ENCODE assay signal across 1 cellular context in the genomic region with DNA sequence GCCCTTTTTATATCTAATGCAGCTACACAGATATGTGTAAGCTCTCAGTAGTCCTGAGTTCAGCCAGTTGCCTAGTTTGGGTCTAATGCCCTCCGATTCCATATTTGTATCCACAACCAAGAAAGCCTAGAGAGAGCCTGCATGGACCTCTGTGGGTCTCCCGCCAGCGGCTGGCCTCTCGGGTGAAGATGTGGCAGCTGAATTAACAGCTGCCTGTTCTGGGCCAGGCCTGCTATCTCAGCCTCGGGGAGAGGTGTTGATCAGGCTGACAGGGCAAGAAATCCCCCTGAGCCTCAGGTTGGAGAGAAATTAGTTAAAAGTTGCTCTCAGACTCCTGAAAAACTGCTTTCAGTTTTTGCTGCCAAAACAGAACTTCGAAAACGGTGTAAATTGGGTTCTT.
A peak's percentile ranks its signal among the peaks of the same experiment; 100 is the strongest.
TF ChIP-seq lines count a peak whose summit lies in the region.

No MANE protein-coding gene starts in this region.

TF ChIP-seq in HepG2, 621 proteins besides CTCF, POLR2A, EP300 and RAD21 (continues in another document):
- TF ChIP-seq FOXC1 (CRISPR knock-in tag; IDR thresholded peaks at IDR 0.05; ENCODE audit: borderline replicate concordance) (no peak), ZNF30 (CRISPR knock-in tag; IDR thresholded peaks at IDR 0.05) (no peak), ZKSCAN5 (CRISPR knock-in tag; IDR thresholded peaks at IDR 0.05) (no peak), ZNF530 (CRISPR knock-in tag; IDR thresholded peaks at IDR 0.05; ENCODE audit: low read depth) (no peak), SOX5 (CRISPR knock-in tag; IDR thresholded peaks at IDR 0.05; ENCODE audit: borderline replicate concordance) (no peak), SRSF9 (IDR thresholded peaks at IDR 0.05; ENCODE audit: borderline replicate concordance, insufficient read depth, low read depth, low read length, poor library complexity, severe bottlenecking) (no peak), POLR2AphosphoS2 (IDR thresholded peaks at IDR 0.05; ENCODE audit: low read depth, low read length) (no peak), SP5 (CRISPR knock-in tag; IDR thresholded peaks at IDR 0.05; ENCODE audit: borderline replicate concordance, low read depth) (no peak), SMARCE1 (IDR thresholded peaks at IDR 0.05; ENCODE audit: borderline replicate concordance) (no peak), SSRP1 (CRISPR knock-in tag; IDR thresholded peaks at IDR 0.05) (no peak), MYNN (CRISPR knock-in tag; IDR thresholded peaks at IDR 0.05; ENCODE audit: low read depth) (no peak), ZFX (CRISPR knock-in tag; IDR thresholded peaks at IDR 0.05; ENCODE audit: low read depth) (peak; percentile 2; the same call in 1 of the 2 replicates), STAG1 (CRISPR knock-in tag; IDR thresholded peaks at IDR 0.05) (no peak), REPIN1 (CRISPR knock-in tag; IDR thresholded peaks at IDR 0.05; ENCODE audit: borderline replicate concordance, low read depth) (no peak), ZNF264 (CRISPR knock-in tag; IDR thresholded peaks at IDR 0.05) (no peak), KLF13 (CRISPR knock-in tag; IDR thresholded peaks at IDR 0.05) (no peak), ZNF44 (CRISPR knock-in tag; IDR thresholded peaks at IDR 0.05) (no peak), IKZF1 (IDR thresholded peaks at IDR 0.05) (no peak)
- TF ChIP-seq, protein P1, sequence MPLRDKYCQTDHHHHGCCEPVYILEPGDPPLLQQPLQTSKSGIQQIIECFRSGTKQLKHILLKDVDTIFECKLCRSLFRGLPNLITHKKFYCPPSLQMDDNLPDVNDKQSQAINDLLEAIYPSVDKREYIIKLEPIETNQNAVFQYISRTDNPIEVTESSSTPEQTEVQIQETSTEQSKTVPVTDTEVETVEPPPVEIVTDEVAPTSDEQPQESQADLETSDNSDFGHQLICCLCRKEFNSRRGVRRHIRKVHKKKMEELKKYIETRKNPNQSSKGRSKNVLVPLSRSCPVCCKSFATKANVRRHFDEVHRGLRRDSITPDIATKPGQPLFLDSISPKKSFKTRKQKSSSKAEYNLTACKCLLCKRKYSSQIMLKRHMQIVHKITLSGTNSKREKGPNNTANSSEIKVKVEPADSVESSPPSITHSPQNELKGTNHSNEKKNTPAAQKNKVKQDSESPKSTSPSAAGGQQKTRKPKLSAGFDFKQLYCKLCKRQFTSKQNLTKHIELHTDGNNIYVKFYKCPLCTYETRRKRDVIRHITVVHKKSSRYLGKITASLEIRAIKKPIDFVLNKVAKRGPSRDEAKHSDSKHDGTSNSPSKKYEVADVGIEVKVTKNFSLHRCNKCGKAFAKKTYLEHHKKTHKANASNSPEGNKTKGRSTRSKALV (CRISPR knock-in tag; IDR thresholded peaks at IDR 0.05) = no peak
- TF ChIP-seq, protein P2, sequence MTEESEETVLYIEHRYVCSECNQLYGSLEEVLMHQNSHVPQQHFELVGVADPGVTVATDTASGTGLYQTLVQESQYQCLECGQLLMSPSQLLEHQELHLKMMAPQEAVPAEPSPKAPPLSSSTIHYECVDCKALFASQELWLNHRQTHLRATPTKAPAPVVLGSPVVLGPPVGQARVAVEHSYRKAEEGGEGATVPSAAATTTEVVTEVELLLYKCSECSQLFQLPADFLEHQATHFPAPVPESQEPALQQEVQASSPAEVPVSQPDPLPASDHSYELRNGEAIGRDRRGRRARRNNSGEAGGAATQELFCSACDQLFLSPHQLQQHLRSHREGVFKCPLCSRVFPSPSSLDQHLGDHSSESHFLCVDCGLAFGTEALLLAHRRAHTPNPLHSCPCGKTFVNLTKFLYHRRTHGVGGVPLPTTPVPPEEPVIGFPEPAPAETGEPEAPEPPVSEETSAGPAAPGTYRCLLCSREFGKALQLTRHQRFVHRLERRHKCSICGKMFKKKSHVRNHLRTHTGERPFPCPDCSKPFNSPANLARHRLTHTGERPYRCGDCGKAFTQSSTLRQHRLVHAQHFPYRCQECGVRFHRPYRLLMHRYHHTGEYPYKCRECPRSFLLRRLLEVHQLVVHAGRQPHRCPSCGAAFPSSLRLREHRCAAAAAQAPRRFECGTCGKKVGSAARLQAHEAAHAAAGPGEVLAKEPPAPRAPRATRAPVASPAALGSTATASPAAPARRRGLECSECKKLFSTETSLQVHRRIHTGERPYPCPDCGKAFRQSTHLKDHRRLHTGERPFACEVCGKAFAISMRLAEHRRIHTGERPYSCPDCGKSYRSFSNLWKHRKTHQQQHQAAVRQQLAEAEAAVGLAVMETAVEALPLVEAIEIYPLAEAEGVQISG (CRISPR knock-in tag; IDR thresholded peaks at IDR 0.05) = no peak
- TF ChIP-seq, protein P3, sequence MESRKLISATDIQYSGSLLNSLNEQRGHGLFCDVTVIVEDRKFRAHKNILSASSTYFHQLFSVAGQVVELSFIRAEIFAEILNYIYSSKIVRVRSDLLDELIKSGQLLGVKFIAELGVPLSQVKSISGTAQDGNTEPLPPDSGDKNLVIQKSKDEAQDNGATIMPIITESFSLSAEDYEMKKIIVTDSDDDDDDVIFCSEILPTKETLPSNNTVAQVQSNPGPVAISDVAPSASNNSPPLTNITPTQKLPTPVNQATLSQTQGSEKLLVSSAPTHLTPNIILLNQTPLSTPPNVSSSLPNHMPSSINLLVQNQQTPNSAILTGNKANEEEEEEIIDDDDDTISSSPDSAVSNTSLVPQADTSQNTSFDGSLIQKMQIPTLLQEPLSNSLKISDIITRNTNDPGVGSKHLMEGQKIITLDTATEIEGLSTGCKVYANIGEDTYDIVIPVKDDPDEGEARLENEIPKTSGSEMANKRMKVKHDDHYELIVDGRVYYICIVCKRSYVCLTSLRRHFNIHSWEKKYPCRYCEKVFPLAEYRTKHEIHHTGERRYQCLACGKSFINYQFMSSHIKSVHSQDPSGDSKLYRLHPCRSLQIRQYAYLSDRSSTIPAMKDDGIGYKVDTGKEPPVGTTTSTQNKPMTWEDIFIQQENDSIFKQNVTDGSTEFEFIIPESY (CRISPR knock-in tag; IDR thresholded peaks at IDR 0.05) = peak; percentile 92
- TF ChIP-seq, protein P4, sequence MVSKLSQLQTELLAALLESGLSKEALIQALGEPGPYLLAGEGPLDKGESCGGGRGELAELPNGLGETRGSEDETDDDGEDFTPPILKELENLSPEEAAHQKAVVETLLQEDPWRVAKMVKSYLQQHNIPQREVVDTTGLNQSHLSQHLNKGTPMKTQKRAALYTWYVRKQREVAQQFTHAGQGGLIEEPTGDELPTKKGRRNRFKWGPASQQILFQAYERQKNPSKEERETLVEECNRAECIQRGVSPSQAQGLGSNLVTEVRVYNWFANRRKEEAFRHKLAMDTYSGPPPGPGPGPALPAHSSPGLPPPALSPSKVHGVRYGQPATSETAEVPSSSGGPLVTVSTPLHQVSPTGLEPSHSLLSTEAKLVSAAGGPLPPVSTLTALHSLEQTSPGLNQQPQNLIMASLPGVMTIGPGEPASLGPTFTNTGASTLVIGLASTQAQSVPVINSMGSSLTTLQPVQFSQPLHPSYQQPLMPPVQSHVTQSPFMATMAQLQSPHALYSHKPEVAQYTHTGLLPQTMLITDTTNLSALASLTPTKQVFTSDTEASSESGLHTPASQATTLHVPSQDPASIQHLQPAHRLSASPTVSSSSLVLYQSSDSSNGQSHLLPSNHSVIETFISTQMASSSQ (IDR thresholded peaks at IDR 0.05; ENCODE audit: low read depth) = no peak
- TF ChIP-seq, protein P4 (CRISPR knock-in tag; IDR thresholded peaks at IDR 0.05; ENCODE audit: borderline replicate concordance) = 0 out of 2 replicates have a peak, but pooled peaks have one; percentile 16
- TF ChIP-seq, protein P5, sequence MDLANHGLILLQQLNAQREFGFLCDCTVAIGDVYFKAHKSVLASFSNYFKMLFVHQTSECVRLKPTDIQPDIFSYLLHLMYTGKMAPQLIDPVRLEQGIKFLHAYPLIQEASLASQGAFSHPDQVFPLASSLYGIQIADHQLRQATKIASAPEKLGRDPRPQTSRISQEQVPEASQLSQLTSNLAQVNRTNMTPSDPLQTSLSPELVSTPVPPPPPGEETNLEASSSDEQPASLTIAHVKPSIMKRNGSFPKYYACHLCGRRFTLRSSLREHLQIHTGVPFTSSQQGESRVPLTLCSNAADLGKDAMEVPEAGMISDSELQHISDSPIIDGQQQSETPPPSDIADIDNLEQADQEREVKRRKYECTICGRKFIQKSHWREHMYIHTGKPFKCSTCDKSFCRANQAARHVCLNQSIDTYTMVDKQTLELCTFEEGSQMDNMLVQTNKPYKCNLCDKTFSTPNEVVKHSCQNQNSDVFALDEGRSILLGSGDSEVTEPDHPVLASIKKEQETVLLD (CRISPR knock-in tag; IDR thresholded peaks at IDR 0.05; ENCODE audit: low read depth) = no peak
- TF ChIP-seq, protein P6, sequence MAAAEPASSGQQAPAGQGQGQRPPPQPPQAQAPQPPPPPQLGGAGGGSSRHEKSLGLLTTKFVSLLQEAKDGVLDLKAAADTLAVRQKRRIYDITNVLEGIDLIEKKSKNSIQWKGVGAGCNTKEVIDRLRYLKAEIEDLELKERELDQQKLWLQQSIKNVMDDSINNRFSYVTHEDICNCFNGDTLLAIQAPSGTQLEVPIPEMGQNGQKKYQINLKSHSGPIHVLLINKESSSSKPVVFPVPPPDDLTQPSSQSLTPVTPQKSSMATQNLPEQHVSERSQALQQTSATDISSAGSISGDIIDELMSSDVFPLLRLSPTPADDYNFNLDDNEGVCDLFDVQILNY (CRISPR knock-in tag; conservative IDR thresholded peaks at IDR 0.05) = no peak
- TF ChIP-seq, protein P7, sequence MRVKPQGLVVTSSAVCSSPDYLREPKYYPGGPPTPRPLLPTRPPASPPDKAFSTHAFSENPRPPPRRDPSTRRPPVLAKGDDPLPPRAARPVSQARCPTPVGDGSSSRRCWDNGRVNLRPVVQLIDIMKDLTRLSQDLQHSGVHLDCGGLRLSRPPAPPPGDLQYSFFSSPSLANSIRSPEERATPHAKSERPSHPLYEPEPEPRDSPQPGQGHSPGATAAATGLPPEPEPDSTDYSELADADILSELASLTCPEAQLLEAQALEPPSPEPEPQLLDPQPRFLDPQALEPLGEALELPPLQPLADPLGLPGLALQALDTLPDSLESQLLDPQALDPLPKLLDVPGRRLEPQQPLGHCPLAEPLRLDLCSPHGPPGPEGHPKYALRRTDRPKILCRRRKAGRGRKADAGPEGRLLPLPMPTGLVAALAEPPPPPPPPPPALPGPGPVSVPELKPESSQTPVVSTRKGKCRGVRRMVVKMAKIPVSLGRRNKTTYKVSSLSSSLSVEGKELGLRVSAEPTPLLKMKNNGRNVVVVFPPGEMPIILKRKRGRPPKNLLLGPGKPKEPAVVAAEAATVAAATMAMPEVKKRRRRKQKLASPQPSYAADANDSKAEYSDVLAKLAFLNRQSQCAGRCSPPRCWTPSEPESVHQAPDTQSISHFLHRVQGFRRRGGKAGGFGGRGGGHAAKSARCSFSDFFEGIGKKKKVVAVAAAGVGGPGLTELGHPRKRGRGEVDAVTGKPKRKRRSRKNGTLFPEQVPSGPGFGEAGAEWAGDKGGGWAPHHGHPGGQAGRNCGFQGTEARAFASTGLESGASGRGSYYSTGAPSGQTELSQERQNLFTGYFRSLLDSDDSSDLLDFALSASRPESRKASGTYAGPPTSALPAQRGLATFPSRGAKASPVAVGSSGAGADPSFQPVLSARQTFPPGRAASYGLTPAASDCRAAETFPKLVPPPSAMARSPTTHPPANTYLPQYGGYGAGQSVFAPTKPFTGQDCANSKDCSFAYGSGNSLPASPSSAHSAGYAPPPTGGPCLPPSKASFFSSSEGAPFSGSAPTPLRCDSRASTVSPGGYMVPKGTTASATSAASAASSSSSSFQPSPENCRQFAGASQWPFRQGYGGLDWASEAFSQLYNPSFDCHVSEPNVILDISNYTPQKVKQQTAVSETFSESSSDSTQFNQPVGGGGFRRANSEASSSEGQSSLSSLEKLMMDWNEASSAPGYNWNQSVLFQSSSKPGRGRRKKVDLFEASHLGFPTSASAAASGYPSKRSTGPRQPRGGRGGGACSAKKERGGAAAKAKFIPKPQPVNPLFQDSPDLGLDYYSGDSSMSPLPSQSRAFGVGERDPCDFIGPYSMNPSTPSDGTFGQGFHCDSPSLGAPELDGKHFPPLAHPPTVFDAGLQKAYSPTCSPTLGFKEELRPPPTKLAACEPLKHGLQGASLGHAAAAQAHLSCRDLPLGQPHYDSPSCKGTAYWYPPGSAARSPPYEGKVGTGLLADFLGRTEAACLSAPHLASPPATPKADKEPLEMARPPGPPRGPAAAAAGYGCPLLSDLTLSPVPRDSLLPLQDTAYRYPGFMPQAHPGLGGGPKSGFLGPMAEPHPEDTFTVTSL (CRISPR knock-in tag; IDR thresholded peaks at IDR 0.05; ENCODE audit: borderline replicate concordance) = no peak
- TF ChIP-seq, protein P8, sequence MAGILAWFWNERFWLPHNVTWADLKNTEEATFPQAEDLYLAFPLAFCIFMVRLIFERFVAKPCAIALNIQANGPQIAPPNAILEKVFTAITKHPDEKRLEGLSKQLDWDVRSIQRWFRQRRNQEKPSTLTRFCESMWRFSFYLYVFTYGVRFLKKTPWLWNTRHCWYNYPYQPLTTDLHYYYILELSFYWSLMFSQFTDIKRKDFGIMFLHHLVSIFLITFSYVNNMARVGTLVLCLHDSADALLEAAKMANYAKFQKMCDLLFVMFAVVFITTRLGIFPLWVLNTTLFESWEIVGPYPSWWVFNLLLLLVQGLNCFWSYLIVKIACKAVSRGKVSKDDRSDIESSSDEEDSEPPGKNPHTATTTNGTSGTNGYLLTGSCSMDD (CRISPR knock-in tag; IDR thresholded peaks at IDR 0.05) = no peak
- TF ChIP-seq, protein P9, sequence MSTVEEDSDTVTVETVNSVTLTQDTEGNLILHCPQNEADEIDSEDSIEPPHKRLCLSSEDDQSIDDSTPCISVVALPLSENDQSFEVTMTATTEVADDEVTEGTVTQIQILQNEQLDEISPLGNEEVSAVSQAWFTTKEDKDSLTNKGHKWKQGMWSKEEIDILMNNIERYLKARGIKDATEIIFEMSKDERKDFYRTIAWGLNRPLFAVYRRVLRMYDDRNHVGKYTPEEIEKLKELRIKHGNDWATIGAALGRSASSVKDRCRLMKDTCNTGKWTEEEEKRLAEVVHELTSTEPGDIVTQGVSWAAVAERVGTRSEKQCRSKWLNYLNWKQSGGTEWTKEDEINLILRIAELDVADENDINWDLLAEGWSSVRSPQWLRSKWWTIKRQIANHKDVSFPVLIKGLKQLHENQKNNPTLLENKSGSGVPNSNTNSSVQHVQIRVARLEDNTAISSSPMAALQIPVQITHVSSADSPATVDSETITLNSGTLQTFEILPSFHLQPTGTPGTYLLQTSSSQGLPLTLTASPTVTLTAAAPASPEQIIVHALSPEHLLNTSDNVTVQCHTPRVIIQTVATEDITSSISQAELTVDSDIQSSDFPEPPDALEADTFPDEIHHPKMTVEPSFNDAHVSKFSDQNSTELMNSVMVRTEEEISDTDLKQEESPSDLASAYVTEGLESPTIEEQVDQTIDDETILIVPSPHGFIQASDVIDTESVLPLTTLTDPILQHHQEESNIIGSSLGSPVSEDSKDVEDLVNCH (CRISPR knock-in tag; IDR thresholded peaks at IDR 0.05) = no peak
